1 cellular context compared by ENCODE assay signal in genomic region chr12:4438834-4439596, GRCh38.
TF ChIP-seq lines count a peak whose summit lies in the region.

No MANE protein-coding gene starts in this region.

TF ChIP-seq in GM23338, 12 proteins besides CTCF, POLR2A, EP300 and RAD21 (continued from another document):
- no peak for TF ChIP-seq ZNF462 (CRISPR knock-in tag; IDR thresholded peaks at IDR 0.05)
- TF ChIP-seq CREB1 (CRISPR knock-in tag; IDR thresholded peaks at IDR 0.05; ENCODE audit: low read depth), result no peak
- no peak for TF ChIP-seq NANOG (IDR thresholded peaks at IDR 0.05; ENCODE audit: borderline replicate concordance)
- TF ChIP-seq ZNF114 (CRISPR knock-in tag; IDR thresholded peaks at IDR 0.05), result no peak
- no peak for TF ChIP-seq JUNB (IDR thresholded peaks at IDR 0.05; ENCODE audit: unreplicated experiment)
- TF ChIP-seq POLR2AphosphoS5 (IDR thresholded peaks at IDR 0.05; ENCODE audit: low read depth), result no peak
